ENCODE assay signal across 22 cellular contexts in genomic region chr10:70909326-70909935, GRCh38.
"Had no signal": no experiment of that assay in that cellular context is flagged by ENCODE, and none has a peak within 500 bp of the region (broad histone marks: within the 10 kb centered on the region; RNA-seq: fewer than 3 reads in every experiment).

No MANE protein-coding gene starts in this region.

- H3K4me1 ChIP-seq: prostate gland had no signal

- DNase-seq: activated CD4-positive, alpha-beta T cell treated with anti-CD3 and anti-CD28 coated beads, Interleukin-2, amount 50 U/mL, for 1 hour; activated CD4-positive, CD25-positive, alpha-beta regulatory T cell treated with anti-CD3 and anti-CD28 coated beads, Interleukin-2, amount 50 U/mL, for 72 hours; activated CD8-positive, alpha-beta memory T cell treated with anti-CD3 and anti-CD28 coated beads for 24 hours; activated gamma-delta T cell treated with Interleukin-2 at 50 U/mL for 16 hours; foreskin fibroblast; midbrain; nephron progenitor cell; stimulated activated CD4-positive, alpha-beta T cell treated with anti-CD3 and anti-CD28 coated beads, Interleukin-15, amount 100 ng/mL, for 24 hours; stimulated activated CD4-positive, alpha-beta T cell treated with anti-CD3 and anti-CD28 coated beads, Interleukin-2, amount 100 ng/mL, for 48 hours; stomach; T-helper 1 cell; T1000; trophoblast cell had no signal

- H3K36me3 ChIP-seq: prostate gland, stomach had no signal

- H3K4me3 Mint-ChIP-seq: activated naive CD8-positive, alpha-beta T cell; nephron progenitor cell had no signal

- H3K27ac Mint-ChIP-seq: activated naive CD8-positive, alpha-beta T cell; nephron progenitor cell had no signal

- H3K9me3 ChIP-seq: prostate gland, stomach had no signal

- H3K36me3 Mint-ChIP-seq: activated naive CD8-positive, alpha-beta T cell had no signal

- FAIRE-seq: colon had no signal

- H3K27ac ChIP-seq: dorsolateral prefrontal cortex, epithelial cell of prostate, hepatocyte, prostate gland, skin epidermis, stomach had no signal

- ATAC-seq: left colon, right cardiac atrium had no signal

- H3K27me3 ChIP-seq: dorsolateral prefrontal cortex, hepatocyte, stomach had no signal

- H3K4me3 ChIP-seq: dorsolateral prefrontal cortex, hepatocyte, prostate gland, skin epidermis, stomach had no signal

- H3K9me3 Mint-ChIP-seq: nephron progenitor cell had no signal
